13 cellular contexts compared by ENCODE assay signal in genomic region chr10:77715081-77715480, GRCh38.
A peak's percentile ranks its signal among the peaks of the same experiment; 100 is the strongest.
DNase-seq lines count a peak whose midpoint lies in the region; ATAC-seq, FAIRE-seq and TF ChIP-seq lines count a peak whose summit lies in the region.
"Had no signal": no experiment of that assay in that cellular context is flagged by ENCODE, and none has a peak within 500 bp of the region (broad histone marks: within the 10 kb centered on the region; RNA-seq: fewer than 3 reads in every experiment).

No MANE protein-coding gene starts in this region.

- CTCF ChIA-PET in A673 (lab: Charles Lee) = interaction anchor here (1.5 kb wide), 1 partner anchor 42 kb away, joined by 4 read pairs; no protein-coding TSS in a partner anchor

- POLR2A ChIA-PET in A673 (lab: Charles Lee; ENCODE audit: low non-redundant PET) = no interaction called here

- H3K36me3 ChIP-seq in A673 (ENCODE audit: insufficient read depth, low read length, poor library complexity, severe bottlenecking) (no peaks in the 10 kb centered on the region), GM06990 (ENCODE audit: control insufficient read depth, insufficient read depth, low read length) (no peaks in the 10 kb centered on the region)
- H3K36me3 ChIP-seq: heart left ventricle, uterus had no signal

- ATAC-seq in omental fat pad (ENCODE audit: low FRiP score) (no peak), HG02852 (IDR thresholded peaks at IDR 0.05; ENCODE audit: unreplicated experiment) (no peak)
- ATAC-seq: heart left ventricle; naive thymus-derived CD4-positive, alpha-beta T cell had no signal

- H3K9me3 ChIP-seq in A673 (ENCODE audit: low read depth, low read length, poor library complexity, severe bottlenecking) = no peaks in the 10 kb centered on the region
- H3K9me3 ChIP-seq: heart left ventricle, uterus had no signal

- DNase-seq in A673 (ENCODE audit: low spot score) = no peak
- DNase-seq in GM06990 (ENCODE audit: extremely low read depth, insufficient read length) = no peak
- peak; percentile 9 for DNase-seq in NAMALWA (ENCODE audit: low spot score)
- peak; percentile 5 to 29 for DNase-seq in dermis microvascular lymphatic vessel endothelial cell (ENCODE audit: low read depth in 2 of 2)
- DNase-seq in posterior vena cava (ENCODE audit: low spot score) = no peak
- DNase-seq in omental fat pad (ENCODE audit: low spot score) = no peak
- no peak for DNase-seq in frontal cortex (ENCODE audit: low spot score in 2 of 2)
- DNase-seq: heart left ventricle; naive thymus-derived CD4-positive, alpha-beta T cell; uterus had no signal

- no peak overlapping the region for H3K27ac ChIP-seq in A673 (ENCODE audit: low read depth, low read length, poor library complexity, severe bottlenecking)
- H3K27ac ChIP-seq: heart left ventricle, HL-60, uterus had no signal

- H3K27me3 ChIP-seq in A673 (replicated peaks; ENCODE audit: insufficient read depth, low read depth, low read length, poor library complexity) = no peaks in the 10 kb centered on the region
- 0 out of 2 replicates have a peak, but pooled peaks cover 1% of the 10 kb centered on the region for H3K27me3 ChIP-seq in GM06990 (replicated peaks; ENCODE audit: control insufficient read depth, insufficient read depth, low read length)
- H3K27me3 ChIP-seq: uterus had no signal

- H3K4me1 ChIP-seq in A673 (ENCODE audit: insufficient read depth, low read length, poor library complexity, severe bottlenecking) = peaks cover 19% of the 10 kb centered on the region
- H3K4me1 ChIP-seq: uterus had no signal

- intact Hi-C loops in A673 (cut with micrococcal nuclease; ENCODE audit: unreplicated experiment) (loop anchor here (2.0 kb wide), 1 partner anchor 42 kb away; no protein-coding TSS in a partner anchor), posterior vena cava (cut with DNase I) (loop anchor here (10.0 kb wide), 1 partner anchor 550 kb away; no protein-coding TSS in a partner anchor)

- BruUV-seq in A673 (replicated peaks; lab: Mats Ljungman, UMichigan) = no TSS peak

- H3K4me3 ChIP-seq in A673 (ENCODE audit: low read depth, low read length, poor library complexity, severe bottlenecking) (no peak overlapping the region), GM06990 (replicated peaks; ENCODE audit: low read depth, low read length) (no peak overlapping the region)
- H3K4me3 ChIP-seq: heart left ventricle, uterus had no signal

- TF ChIP-seq CTCF in A673 (conservative IDR thresholded peaks at IDR 0.05; ENCODE audit: low read depth, low read length) (0 out of 2 replicates have a peak, but pooled peaks have one; percentile 25), GM06990 (IDR thresholded peaks at IDR 0.05; ENCODE audit: insufficient read depth, low read length, poor library complexity, severe bottlenecking) (peak; percentile 60), omental fat pad (IDR thresholded peaks at IDR 0.05) (no peak)

- FAIRE-seq in frontal cortex (lab: Jason Lieb, UNC) = no peak
- FAIRE-seq: G401.6 had no signal

Comparison
In these comparisons a context has a peak if more than half of its experiments do, and no peak if none do; other contexts are left out.
1. DNase-seq: peak in NAMALWA (single experiment) and dermis microvascular lymphatic vessel endothelial cell (2 of 2); none in A673 (single experiment), GM06990 (single experiment), posterior vena cava (single experiment), omental fat pad (single experiment) and frontal cortex (0 of 2).
2. CTCF ChIP-seq: peak in A673 (single experiment) and GM06990 (single experiment); none in omental fat pad (0 of 3).